ENCODE assay signal across 10 cellular contexts in the genomic region with DNA sequence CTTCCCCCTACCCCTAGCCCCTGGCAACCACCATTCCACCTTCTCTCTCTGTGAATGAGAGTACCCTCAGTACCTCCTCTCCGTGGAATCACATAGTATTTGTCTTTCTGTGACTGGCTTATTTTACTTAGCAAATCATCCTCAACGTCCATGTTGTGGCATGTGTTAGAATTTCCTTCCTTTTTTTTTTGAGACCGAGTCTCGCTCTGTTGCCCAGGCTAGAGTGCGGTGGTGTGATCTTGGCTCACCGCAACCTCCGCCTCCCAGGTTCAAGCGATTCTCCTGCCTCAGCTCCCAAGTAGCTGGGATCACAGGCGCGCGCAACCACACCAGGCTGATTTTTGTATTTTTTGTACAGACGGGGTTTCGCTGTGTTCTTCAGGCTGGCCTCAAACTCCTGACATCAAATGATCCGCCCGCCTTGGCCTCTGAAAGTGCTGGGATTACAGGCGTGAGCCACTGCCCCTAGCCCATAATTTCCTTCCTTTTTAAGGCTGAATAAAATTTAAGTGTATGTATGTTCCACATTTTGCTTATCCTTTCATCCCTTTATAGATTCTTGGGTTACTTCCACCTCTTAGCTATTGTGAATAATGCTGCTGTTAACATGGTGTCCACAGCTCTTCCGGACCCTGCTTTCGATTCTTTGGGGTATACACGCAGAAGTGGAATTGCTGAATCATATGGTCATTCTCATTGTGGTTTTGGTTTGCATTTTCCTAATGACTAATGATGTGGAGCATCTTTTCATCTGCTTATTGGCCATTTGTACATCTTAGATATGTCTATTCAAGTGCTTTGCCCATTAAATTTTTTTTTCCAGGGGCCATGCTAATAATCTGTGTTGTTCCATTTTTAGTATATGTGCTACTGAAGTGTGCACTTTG. TPM values are rescaled to one million over a fixed set of nuclear protein-coding genes. Genes with fewer than 3 reads are reported as not detected.
DNase-seq lines count a peak whose midpoint lies in the region; ATAC-seq and TF ChIP-seq lines count a peak whose summit lies in the region.
"Had no signal": no experiment of that assay in that cellular context is flagged by ENCODE, and none has a peak within 500 bp of the region (broad histone marks: within the 10 kb centered on the region; RNA-seq: fewer than 3 reads in every experiment).

No MANE protein-coding gene starts in this region.

- peaks cover 3% of the 10 kb centered on the region; the same call in 1 of the 2 replicates for H3K36me3 ChIP-seq in GM06990 (ENCODE audit: control insufficient read depth, insufficient read depth, low read length)

- no peaks in the 10 kb centered on the region for H3K27me3 ChIP-seq in GM06990 (replicated peaks; ENCODE audit: control insufficient read depth, insufficient read depth, low read length)

- TF ChIP-seq CTCF in GM06990 (IDR thresholded peaks at IDR 0.05; ENCODE audit: insufficient read depth, low read length, poor library complexity, severe bottlenecking) (no peak), fibroblast of pulmonary artery (IDR thresholded peaks at IDR 0.05; ENCODE audit: low read length, missing control alignments) (no peak)

- H3K4me3 ChIP-seq in GM06990 (replicated peaks; ENCODE audit: low read depth, low read length) = peak overlapping the region; percentile 40
- no peak overlapping the region for H3K4me3 ChIP-seq in fibroblast of pulmonary artery (replicated peaks; ENCODE audit: low read depth, low read length)

- DNase-seq in GM06990 (ENCODE audit: extremely low read depth, insufficient read length) (peak; percentile 65), fibroblast of pulmonary artery (ENCODE audit: low read depth) (peak; percentile 58), SIG-M5 (lab: John Stamatoyannopoulos, UW) (no peak), mucosa of gallbladder (ENCODE audit: low spot score) (no peak), NCI-H187 treated with DMSO at 0.1 percent for 48 hours (lab: John Stamatoyannopoulos, UW) (no peak), HT-29 (ENCODE audit: low spot score) (no peak)
- DNase-seq: activated naive CD4-positive, alpha-beta T cell treated with anti-CD3 and anti-CD28 coated beads, Interleukin-2, amount 10 ng/mL, durations not matched to agents 7 days and 5 days; glutamatergic neuron had no signal

- ATAC-seq in GM21515 (IDR thresholded peaks at IDR 0.05; ENCODE audit: unreplicated experiment) = peak; percentile 79
- peak; percentile 78 for ATAC-seq in HG03558 (IDR thresholded peaks at IDR 0.05; ENCODE audit: extremely low read depth, unreplicated experiment)

RNA-seq across cellular contexts. Expression of gene ERRFI1, which starts 32.3 kb away (rescaled TPM):
- 76.8 TPM for total RNA-seq in mucosa of gallbladder
- total RNA-seq in HT-29 (2014; rRNA removed; shearing (Covaris generic)) = 76.1 and 76.5 TPM in 2 replicates

RNA-seq across cellular contexts. Expression of gene PARK7, which starts 32.3 kb away (rescaled TPM):
- total RNA-seq in mucosa of gallbladder = 261 TPM
- total RNA-seq in HT-29 (2014; rRNA removed; shearing (Covaris generic)) = 189 and 198 TPM in 2 replicates

RNA-seq across cellular contexts. Expression of gene TNFRSF9, which starts 53.2 kb away (rescaled TPM):
- 0.35 TPM for total RNA-seq in mucosa of gallbladder
- total RNA-seq in HT-29 (2014; rRNA removed; shearing (Covaris generic)) = not detected in 2 replicates

Comparison
In these comparisons a context has a peak if more than half of its experiments do, and no peak if none do; other contexts are left out.
1. DNase-seq: peak in GM06990 (single experiment) and fibroblast of pulmonary artery (single experiment); none in SIG-M5 (single experiment), mucosa of gallbladder (single experiment), NCI-H187 treated with DMSO at 0.1 percent for 48 hours (single experiment) and HT-29 (single experiment).